In the genomic region with DNA sequence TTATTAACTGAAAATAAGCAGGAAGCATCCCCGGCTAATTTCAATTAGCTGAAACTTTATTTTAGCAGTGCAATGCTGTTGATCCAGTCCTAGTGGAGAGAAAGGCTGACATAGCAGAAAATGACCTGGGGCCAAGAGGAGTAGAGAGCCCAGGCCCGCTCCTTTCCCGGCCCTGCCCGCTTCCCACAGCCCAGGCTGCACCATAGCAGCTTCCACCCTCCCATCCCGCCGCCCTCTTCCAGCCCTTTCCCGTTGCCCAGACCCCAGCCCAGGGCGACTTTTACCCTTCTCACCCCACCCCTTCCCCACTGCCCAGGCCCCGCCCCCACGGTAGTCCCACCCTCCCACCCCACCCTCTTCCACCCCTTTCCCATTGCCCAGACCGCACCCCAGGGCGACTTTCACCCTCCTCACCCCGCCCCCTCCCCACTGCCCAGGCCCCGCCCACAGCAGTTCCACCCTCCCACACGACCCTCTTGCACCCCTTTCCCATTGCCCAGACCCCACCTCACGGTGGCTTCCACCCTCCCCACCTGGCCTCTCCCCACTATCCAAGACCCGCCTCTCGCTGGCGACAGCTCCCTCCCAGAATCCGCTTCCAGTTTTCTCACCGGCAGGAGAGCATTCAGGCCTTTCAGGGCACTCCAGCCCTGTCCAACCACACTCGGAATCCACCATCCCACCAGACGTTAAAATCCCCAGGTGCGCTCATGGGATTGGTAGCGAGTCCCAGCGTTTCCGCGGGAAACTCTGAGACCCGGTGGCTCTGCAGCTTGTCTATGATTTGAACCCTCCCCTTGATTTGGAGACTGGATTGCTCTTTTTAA, we compare ENCODE assay signal across 29 cellular contexts. TPM values are rescaled to one million over a fixed set of nuclear protein-coding genes. Genes with fewer than 3 reads are reported as not detected.
DNase-seq lines count a peak whose midpoint lies in the region; ATAC-seq and TF ChIP-seq lines count a peak whose summit lies in the region.
"Had no signal": no experiment of that assay in that cellular context is flagged by ENCODE, and none has a peak within 500 bp of the region (broad histone marks: within the 10 kb centered on the region; RNA-seq: fewer than 3 reads in every experiment).

No MANE protein-coding gene starts in this region.

- peak; percentile 58 for DNase-seq in SK-N-SH
- DNase-seq in progenitor cell of endocrine pancreas (ENCODE audit: low spot score, unreplicated experiment): no peak
- no peak for DNase-seq in putamen (ENCODE audit: low spot score)
- DNase-seq in left lobe of liver (ENCODE audit: low spot score): no peak
- DNase-seq: activated CD4-positive, alpha-beta T cell treated with anti-CD3 and anti-CD28 coated beads, Interleukin-2, amount 50 U/mL, for 48 hours; activated effector memory CD4-positive, alpha-beta T cell treated with anti-CD3 and anti-CD28 coated beads, Interleukin-2, amount 50 U/mL, for 16 hours; AML-193; colonic mucosa; DMS53; lower lobe of right lung; NCI-H1417 treated with DMSO at 0.1 percent for 48 hours; NCI-H2107; NCI-H510A; stimulated activated CD4-positive, alpha-beta T cell treated with anti-CD3 and anti-CD28 coated beads, Interleukin-4, amount 100 ng/mL, for 1 hour; stimulated activated naive CD4-positive, alpha-beta T cell; T-helper 2 cell; thyroid gland; WERI-Rb-1 had no signal

- H3K79me2 ChIP-seq in SK-N-SH (ENCODE audit: insufficient read depth): peaks cover 61% of the 10 kb centered on the region

- no peaks in the 10 kb centered on the region for H3K9me3 ChIP-seq in SK-N-SH
- no peaks in the 10 kb centered on the region for H3K9me3 ChIP-seq in iPS-20b (ENCODE audit: insufficient read depth, low read depth, low read length)
- H3K9me3 ChIP-seq: colonic mucosa, lower lobe of right lung, SJSA1, thyroid gland had no signal

- H3K4me1 Mint-ChIP-seq in brain (peaks cover 40% of the 10 kb centered on the region), progenitor cell of endocrine pancreas (ENCODE audit: low read depth) (peaks cover 16% of the 10 kb centered on the region)

- no peak for ATAC-seq in SK-N-SH treated with all-trans-retinoic acid at 6 μM for 48 hours
- no peak for ATAC-seq in GM19463 (IDR thresholded peaks at IDR 0.05; ENCODE audit: unreplicated experiment)
- ATAC-seq in left lobe of liver: no peak
- ATAC-seq: lower lobe of right lung, Panc1 had no signal

- H3K27me3 Mint-ChIP-seq in brain: no peaks in the 10 kb centered on the region
- no peaks in the 10 kb centered on the region for H3K27me3 Mint-ChIP-seq in progenitor cell of endocrine pancreas

- TF ChIP-seq CTCF in SK-N-SH (IDR thresholded peaks at IDR 0.05) (no peak), brain (conservative IDR thresholded peaks at IDR 0.05) (no peak), progenitor cell of endocrine pancreas (IDR thresholded peaks at IDR 0.05; ENCODE audit: unreplicated experiment) (no peak)

- H3F3A ChIP-seq in SK-N-SH (replicated peaks; ENCODE audit: insufficient read depth): no peaks in the 10 kb centered on the region

- H3K27ac ChIP-seq in SK-N-SH (ENCODE audit: low read depth in 2 of 2, low read length in 1 of 2) (no peak overlapping the region), iPS-20b (ENCODE audit: low read length) (no peak overlapping the region)
- H3K27ac ChIP-seq: 22Rv1, colonic mucosa, lower lobe of right lung, SJSA1, thyroid gland, WERI-Rb-1 had no signal

- no peaks in the 10 kb centered on the region for H3K9me2 ChIP-seq in SK-N-SH

- H3K27ac Mint-ChIP-seq in brain (peak overlapping the region; percentile 2 to 69 (median 38)), progenitor cell of endocrine pancreas (peak overlapping the region; percentile 71)

- TF ChIP-seq RAD21 in SK-N-SH (IDR thresholded peaks at IDR 0.05; ENCODE audit: low read length): no peak

- POLR2A ChIA-PET in SK-N-SH (lab: Yijun Ruan, JAX): no interaction called here

- H3K4me3 ChIP-seq in SK-N-SH (ENCODE audit: low read depth in 2 of 2, low read length in 1 of 2) (no peak overlapping the region), iPS-20b (ENCODE audit: low read length) (peak overlapping the region; percentile 67; the same call in 1 of the 2 replicates)
- H3K4me3 ChIP-seq: colonic mucosa, lower lobe of right lung, SJSA1, thyroid gland had no signal

- peaks cover 79% of the 10 kb centered on the region for H3K36me3 Mint-ChIP-seq in brain
- H3K36me3 Mint-ChIP-seq in progenitor cell of endocrine pancreas (ENCODE audit: insufficient read depth): peaks cover 14% of the 10 kb centered on the region

- peak overlapping the region in 2 of 5 experiments; percentile 14 to 35 for H3K4me3 Mint-ChIP-seq in brain
- H3K4me3 Mint-ChIP-seq in progenitor cell of endocrine pancreas (ENCODE audit: low read depth): no peak overlapping the region

- no peak overlapping the region for H3K4me2 ChIP-seq in SK-N-SH

- H3K9me3 Mint-ChIP-seq in brain (no peaks in the 10 kb centered on the region), progenitor cell of endocrine pancreas (ENCODE audit: low read depth) (no peaks in the 10 kb centered on the region)

- CTCF ChIA-PET in SK-N-SH (lab: Yijun Ruan, JAX): interaction anchor here (1.0 kb wide), 1 partner anchor 17 kb away, joined by 4 read pairs; no protein-coding TSS in a partner anchor

- peaks cover 4% of the 10 kb centered on the region; the same call in 1 of the 2 replicates for H4K20me1 ChIP-seq in SK-N-SH (ENCODE audit: insufficient read depth)

- no peaks in the 10 kb centered on the region for H3K27me3 ChIP-seq in SK-N-SH (ENCODE audit: insufficient read depth)
- no peaks in the 10 kb centered on the region for H3K27me3 ChIP-seq in iPS-20b (ENCODE audit: insufficient read depth, low read length)
- H3K27me3 ChIP-seq: colonic mucosa, SJSA1, thyroid gland had no signal

- TF ChIP-seq EP300 in SK-N-SH (IDR thresholded peaks at IDR 0.05; ENCODE audit: borderline replicate concordance in 1 of 2, low read depth in 1 of 2, low read length in 1 of 2): no peak

- H3K36me3 ChIP-seq in SK-N-SH (replicated peaks in 1 of 2; ENCODE audit: control insufficient read depth in 1 of 2, insufficient read depth in 2 of 2, low read length in 1 of 2) (peaks cover 31 to 33% of the 10 kb centered on the region in 2 experiments), iPS-20b (ENCODE audit: insufficient read depth, low read depth, low read length) (peaks cover 22% of the 10 kb centered on the region)

- 95% methylated on average over 29 of the region's 29 CpGs for WGBS in SK-N-SH (ENCODE audit: low lambda C conversion rate)

- no peak overlapping the region for H2AFZ ChIP-seq in SK-N-SH (ENCODE audit: low read depth)

- H3K9ac ChIP-seq in SK-N-SH (no peak overlapping the region), iPS-20b (ENCODE audit: low read depth, low read length) (peak overlapping the region; percentile 73; the same call in 1 of the 2 replicates)

- H3K4me1 ChIP-seq in SK-N-SH (ENCODE audit: control insufficient read depth in 1 of 2, insufficient read depth in 2 of 2, low read depth in 1 of 2, low read length in 1 of 2): no peaks in the 10 kb centered on the region
- peaks cover 9% of the 10 kb centered on the region; the same call in 1 of the 2 replicates for H3K4me1 ChIP-seq in iPS-20b (ENCODE audit: insufficient read depth, low read length)
- H3K4me1 ChIP-seq: colonic mucosa, lower lobe of right lung, SJSA1, thyroid gland had no signal

TF ChIP-seq in SK-N-SH, 30 proteins besides CTCF, POLR2A, EP300 and RAD21 (continues in another document):
- TF ChIP-seq, protein P1, sequence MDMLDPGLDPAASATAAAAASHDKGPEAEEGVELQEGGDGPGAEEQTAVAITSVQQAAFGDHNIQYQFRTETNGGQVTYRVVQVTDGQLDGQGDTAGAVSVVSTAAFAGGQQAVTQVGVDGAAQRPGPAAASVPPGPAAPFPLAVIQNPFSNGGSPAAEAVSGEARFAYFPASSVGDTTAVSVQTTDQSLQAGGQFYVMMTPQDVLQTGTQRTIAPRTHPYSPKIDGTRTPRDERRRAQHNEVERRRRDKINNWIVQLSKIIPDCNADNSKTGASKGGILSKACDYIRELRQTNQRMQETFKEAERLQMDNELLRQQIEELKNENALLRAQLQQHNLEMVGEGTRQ (IDR thresholded peaks at IDR 0.05; ENCODE audit: borderline replicate concordance, low read depth, low read length): no peak
- TF ChIP-seq SMC3 (IDR thresholded peaks at IDR 0.05; ENCODE audit: low read depth, low read length): no peak
- TF ChIP-seq RFX5 (IDR thresholded peaks at IDR 0.05; ENCODE audit: low read length): no peak

TF ChIP-seq in SK-N-SH treated with all-trans-retinoic acid at 6 μM for 48 hours, 23 proteins besides CTCF, POLR2A, EP300 and RAD21 (continues in another document):
- TF ChIP-seq OSR1 (CRISPR knock-in tag; IDR thresholded peaks at IDR 0.05) (no peak), CSDC2 (CRISPR knock-in tag; IDR thresholded peaks at IDR 0.05) (no peak), ISL1 (CRISPR knock-in tag; IDR thresholded peaks at IDR 0.05) (no peak)
- TF ChIP-seq, protein P2, sequence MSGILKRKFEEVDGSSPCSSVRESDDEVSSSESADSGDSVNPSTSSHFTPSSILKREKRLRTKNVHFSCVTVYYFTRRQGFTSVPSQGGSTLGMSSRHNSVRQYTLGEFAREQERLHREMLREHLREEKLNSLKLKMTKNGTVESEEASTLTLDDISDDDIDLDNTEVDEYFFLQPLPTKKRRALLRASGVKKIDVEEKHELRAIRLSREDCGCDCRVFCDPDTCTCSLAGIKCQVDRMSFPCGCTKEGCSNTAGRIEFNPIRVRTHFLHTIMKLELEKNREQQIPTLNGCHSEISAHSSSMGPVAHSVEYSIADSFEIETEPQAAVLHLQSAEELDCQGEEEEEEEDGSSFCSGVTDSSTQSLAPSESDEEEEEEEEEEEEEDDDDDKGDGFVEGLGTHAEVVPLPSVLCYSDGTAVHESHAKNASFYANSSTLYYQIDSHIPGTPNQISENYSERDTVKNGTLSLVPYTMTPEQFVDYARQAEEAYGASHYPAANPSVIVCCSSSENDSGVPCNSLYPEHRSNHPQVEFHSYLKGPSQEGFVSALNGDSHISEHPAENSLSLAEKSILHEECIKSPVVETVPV (CRISPR knock-in tag; IDR thresholded peaks at IDR 0.05): no peak

RNA-seq across cellular contexts. Expression of a gene that starts 8.3 kb away (rescaled TPM):
- 10.1 and 12.3 TPM in 2 replicates for polyA plus RNA-seq in SK-N-SH (2012; rRNA removed)
- 7.5 and 7.8 TPM in 2 replicates for polyA plus RNA-seq in SK-N-SH (2012; cell fraction: cytosol; rRNA removed)
- 37.3 and 43.1 TPM in 2 replicates for polyA plus RNA-seq in SK-N-SH (2012; cell fraction: nucleus; rRNA removed)
- 4.5 TPM for polyA plus RNA-seq in brain (ENCODE audit: insufficient read depth, low read depth, low replicate concordance)
- total RNA-seq in progenitor cell of endocrine pancreas: 51.0 and 53.8 TPM in 2 replicates
- 8.8 TPM for total RNA-seq in left lobe of liver

RNA-seq across cellular contexts. Expression of a gene that starts 37.7 kb away (rescaled TPM):
- polyA plus RNA-seq in SK-N-SH (2012; rRNA removed) (1.6 and 1.9 TPM in 2 replicates), brain (ENCODE audit: insufficient read depth, low read depth, low replicate concordance) (5.1 TPM)
- 2.6 TPM in 2 replicates for polyA plus RNA-seq in SK-N-SH (2012; cell fraction: cytosol; rRNA removed)
- polyA plus RNA-seq in SK-N-SH (2012; cell fraction: nucleus; rRNA removed): 2.8 TPM in 2 replicates
- total RNA-seq in progenitor cell of endocrine pancreas (13.6 and 18.1 TPM in 2 replicates), left lobe of liver (0.83 TPM)
- total RNA-seq: MCF 10A had no signal

RNA-seq across cellular contexts. Expression of a gene that starts 50.4 kb away (rescaled TPM):
- polyA plus RNA-seq in SK-N-SH (2012; rRNA removed): not detected in 2 replicates
- polyA plus RNA-seq in SK-N-SH (2012; cell fraction: cytosol; rRNA removed): not detected in 2 replicates
- polyA plus RNA-seq in SK-N-SH (2012; cell fraction: nucleus; rRNA removed): not detected in 2 replicates
- polyA plus RNA-seq in brain (ENCODE audit: insufficient read depth, low read depth, low replicate concordance): not detected
- total RNA-seq in progenitor cell of endocrine pancreas: not detected in 2 replicates
- total RNA-seq in left lobe of liver: not detected
- total RNA-seq: colonic mucosa, fibroblast of lung, glomerular endothelial cell, lower lobe of right lung, MCF 10A, SJSA1 had no signal
- polyA plus RNA-seq: adipose tissue, fibroblast of lung had no signal
